Comparison of ENCODE assay signal across 16 cellular contexts in the genomic region with DNA sequence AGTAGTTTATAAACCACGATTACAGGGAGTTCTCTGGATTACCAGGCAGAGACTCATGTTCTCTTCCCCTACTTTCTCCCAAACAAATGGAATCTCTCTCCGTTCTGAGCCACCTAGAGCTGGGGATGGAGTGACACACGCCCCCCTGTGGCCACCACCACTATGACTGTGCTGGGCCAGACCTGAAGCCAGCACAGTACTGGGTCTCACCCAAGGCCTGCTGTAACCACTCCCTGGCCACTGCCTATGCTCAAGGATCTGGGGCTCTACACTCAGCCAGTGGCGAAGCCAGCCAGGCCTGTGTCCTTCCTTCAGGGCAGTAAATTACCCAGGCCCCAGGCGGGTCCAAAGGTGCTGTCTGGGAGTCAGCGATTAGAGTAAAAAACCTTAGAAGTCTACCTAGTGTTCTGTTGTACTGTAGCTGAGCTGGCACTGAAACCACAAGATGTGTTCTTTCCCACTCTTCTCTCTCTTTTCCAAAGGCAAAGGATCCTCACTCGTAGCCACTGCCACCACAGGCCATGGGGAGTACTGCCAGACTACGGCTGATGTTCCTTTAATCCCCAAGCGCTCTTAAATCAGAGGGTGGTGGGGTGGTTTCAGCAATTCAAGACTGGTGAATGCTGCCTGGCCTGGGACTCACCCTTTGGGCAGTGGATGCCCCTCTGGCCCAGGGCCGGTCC.
A peak's percentile ranks its signal among the peaks of the same experiment; 100 is the strongest.
DNase-seq lines count a peak whose midpoint lies in the region; ATAC-seq and TF ChIP-seq lines count a peak whose summit lies in the region.
"Had no signal": no experiment of that assay in that cellular context is flagged by ENCODE, and none has a peak within 500 bp of the region (broad histone marks: within the 10 kb centered on the region; RNA-seq: fewer than 3 reads in every experiment).

No MANE protein-coding gene starts in this region.

- intact Hi-C loops in sigmoid colon (cut with DNase I), result no loop called here
- intact Hi-C loops in PC-3 (cut with micrococcal nuclease), result no loop called here

- TF ChIP-seq CTCF in sigmoid colon (IDR thresholded peaks at IDR 0.05), result no peak
- TF ChIP-seq CTCF in PC-3 (conservative IDR thresholded peaks at IDR 0.05; ENCODE audit: low read depth, low read length), result no peak

- 69 to 71% methylated on average over 10 of the region's 10 CpGs for WGBS in sigmoid colon, 2 donors

- CTCF ChIA-PET in PC-3 (lab: Charles Lee), result no interaction called here

- H3K27me3 ChIP-seq in H7 (ENCODE audit: control insufficient read depth, insufficient read depth, low read length) (no peaks in the 10 kb centered on the region), SJCRH30 (no peaks in the 10 kb centered on the region), sigmoid colon (no peaks in the 10 kb centered on the region), PC-3 (ENCODE audit: low read length) (no peaks in the 10 kb centered on the region)
- H3K27me3 ChIP-seq: brain microvascular endothelial cell, suprapubic skin had no signal

- H3K4me3 ChIP-seq in H7 (ENCODE audit: insufficient read depth, low read depth, low read length) (no peak overlapping the region), SJCRH30 (no peak overlapping the region), sigmoid colon (no peak overlapping the region), PC-3 (ENCODE audit: low read length) (no peak overlapping the region)
- H3K4me3 ChIP-seq: lung, suprapubic skin had no signal

- peaks cover 0 to 6% (median 0%) of the 10 kb centered on the region in 5 donors for H3K27me3 Mint-ChIP-seq in naive thymus-derived CD8-positive, alpha-beta T cell
- H3K27me3 Mint-ChIP-seq: activated naive CD8-positive, alpha-beta T cell treated with anti-CD3 and anti-CD28 coated beads for 36 hours; dendritic cell treated with granulocyte-macrophage colony-stimulating factor and Interleukin-4, amounts not matched to agents 40 ng/mL and 50 ng/mL, for 4 days; naive B cell had no signal

- TF ChIP-seq EP300 in sigmoid colon (IDR thresholded peaks at IDR 0.05), result no peak

- no peak overlapping the region for H3K4me2 ChIP-seq in PC-3 (ENCODE audit: low read length)

- no peak overlapping the region for H2AFZ ChIP-seq in PC-3 (ENCODE audit: low read length)

- no peaks in the 10 kb centered on the region for H3K36me3 ChIP-seq in H7 (replicated peaks; ENCODE audit: control insufficient read depth, insufficient read depth, low read length)
- H3K36me3 ChIP-seq in SJCRH30, result no peaks in the 10 kb centered on the region
- no peaks in the 10 kb centered on the region for H3K36me3 ChIP-seq in sigmoid colon
- H3K36me3 ChIP-seq in PC-3 (ENCODE audit: low read depth, low read length), result no peaks in the 10 kb centered on the region
- H3K36me3 ChIP-seq: brain microvascular endothelial cell, suprapubic skin had no signal

- H3K4me1 Mint-ChIP-seq in naive thymus-derived CD8-positive, alpha-beta T cell, result no peaks in the 10 kb centered on the region
- H3K4me1 Mint-ChIP-seq: activated naive CD8-positive, alpha-beta T cell treated with anti-CD3 and anti-CD28 coated beads for 36 hours; naive B cell had no signal

- peaks cover 0 to 37% (median 4%) of the 10 kb centered on the region in 9 donors for H3K9me3 Mint-ChIP-seq in naive thymus-derived CD8-positive, alpha-beta T cell
- H3K9me3 Mint-ChIP-seq: activated naive CD8-positive, alpha-beta T cell treated with anti-CD3 and anti-CD28 coated beads for 36 hours had no signal

- peak; percentile 86 for DNase-seq in ELF-1 (ENCODE audit: low read depth, low spot score)
- peak; percentile 7 for DNase-seq in H7
- DNase-seq in SJCRH30, result peak; percentile 9 to 40
- DNase-seq in iPS-NIHi11 (ENCODE audit: low spot score), result peak; percentile 7
- no peak for DNase-seq in naive thymus-derived CD8-positive, alpha-beta T cell
- no peak for DNase-seq in sigmoid colon
- DNase-seq in PC-3, result no peak
- DNase-seq: activated naive CD8-positive, alpha-beta T cell treated with anti-CD3 and anti-CD28 coated beads for 36 hours; brain microvascular endothelial cell; naive B cell; NCI-H187; small intestine had no signal

- no peaks in the 10 kb centered on the region for H3K36me3 Mint-ChIP-seq in naive thymus-derived CD8-positive, alpha-beta T cell
- H3K36me3 Mint-ChIP-seq: activated naive CD8-positive, alpha-beta T cell treated with anti-CD3 and anti-CD28 coated beads for 36 hours had no signal

- no peak for ATAC-seq in naive thymus-derived CD8-positive, alpha-beta T cell
- no peak for ATAC-seq in PC-3
- ATAC-seq: Panc1 had no signal

- no peak overlapping the region for H3K27ac Mint-ChIP-seq in naive thymus-derived CD8-positive, alpha-beta T cell
- H3K27ac Mint-ChIP-seq: activated naive CD8-positive, alpha-beta T cell treated with anti-CD3 and anti-CD28 coated beads for 36 hours; dendritic cell treated with granulocyte-macrophage colony-stimulating factor and Interleukin-4, amounts not matched to agents 40 ng/mL and 50 ng/mL, for 4 days; naive B cell had no signal

- H3K9me2 ChIP-seq in PC-3 (replicated peaks; ENCODE audit: low read length), result no peaks in the 10 kb centered on the region

- H4K20me1 ChIP-seq in PC-3 (ENCODE audit: low read length), result no peaks in the 10 kb centered on the region

- POLR2A ChIA-PET in naive thymus-derived CD8-positive, alpha-beta T cell (lab: Charles Lee), result no interaction called here
- POLR2A ChIA-PET in PC-3 (lab: Charles Lee; ENCODE audit: unreplicated experiment), result no interaction called here

- no peak for TF ChIP-seq POLR2A in sigmoid colon (IDR thresholded peaks at IDR 0.05)

- no peak overlapping the region for H3K4me3 Mint-ChIP-seq in naive thymus-derived CD8-positive, alpha-beta T cell
- H3K4me3 Mint-ChIP-seq: activated naive CD8-positive, alpha-beta T cell treated with anti-CD3 and anti-CD28 coated beads for 36 hours; dendritic cell treated with granulocyte-macrophage colony-stimulating factor and Interleukin-4, amounts not matched to agents 40 ng/mL and 50 ng/mL, for 4 days had no signal

- no TSS peak for BruUV-seq in PC-3 (replicated peaks; lab: Mats Ljungman, UMichigan)

- H3K27ac ChIP-seq in SJCRH30 (no peak overlapping the region), sigmoid colon (no peak overlapping the region), PC-3 (ENCODE audit: low read length) (no peak overlapping the region)
- H3K27ac ChIP-seq: brain microvascular endothelial cell, suprapubic skin had no signal

- no peaks in the 10 kb centered on the region for H3F3A ChIP-seq in PC-3 (ENCODE audit: low read length, unreplicated experiment)

- H3K9me3 ChIP-seq in SJCRH30 (replicated peaks), result no peaks in the 10 kb centered on the region
- H3K9me3 ChIP-seq in sigmoid colon, result no peaks in the 10 kb centered on the region
- no peaks in the 10 kb centered on the region for H3K9me3 ChIP-seq in PC-3 (ENCODE audit: low read length)
- H3K9me3 ChIP-seq: suprapubic skin had no signal

- H3K4me1 ChIP-seq in SJCRH30, result no peaks in the 10 kb centered on the region
- no peaks in the 10 kb centered on the region for H3K4me1 ChIP-seq in sigmoid colon
- no peaks in the 10 kb centered on the region for H3K4me1 ChIP-seq in PC-3 (ENCODE audit: insufficient read depth, low read length)
- H3K4me1 ChIP-seq: suprapubic skin had no signal

- no peaks in the 10 kb centered on the region for H3K79me2 ChIP-seq in PC-3 (ENCODE audit: low read length)

- no peak overlapping the region for H3K9ac ChIP-seq in PC-3 (ENCODE audit: low read length)

Comparison
In these comparisons a context has a peak if more than half of its experiments do, and no peak if none do; other contexts are left out.
1. DNase-seq: peak in ELF-1 (single experiment), H7 (single experiment), SJCRH30 (2 of 2) and iPS-NIHi11 (single experiment); none in naive thymus-derived CD8-positive, alpha-beta T cell (0 of 10), sigmoid colon (single experiment) and PC-3 (single experiment).